ENCODE assay signal across 8 cellular contexts in genomic region chr14:21734457-21735074, GRCh38.
A peak's percentile ranks its signal among the peaks of the same experiment; 100 is the strongest.
DNase-seq lines count a peak whose midpoint lies in the region; ATAC-seq, FAIRE-seq and TF ChIP-seq lines count a peak whose summit lies in the region.

No MANE protein-coding gene starts in this region.

- H3K4me1 ChIP-seq in A549 = no peaks in the 10 kb centered on the region

- no peak for TF ChIP-seq EP300 in A549 (IDR thresholded peaks at IDR 0.05)

- no peak overlapping the region; the same call in 2 of the 3 replicates for H3K4me2 ChIP-seq in A549

- 3% methylated on average over 7 of the region's 7 CpGs for WGBS in A549 (ENCODE audit: missing lambda C conversion rate)

- DNase-seq in A549 (ENCODE audit: low read depth in 1 of 2, low spot score in 1 of 2) = peak; percentile 2 to 69
- peak; percentile 48 for DNase-seq in DMS153 treated with DMSO at 0.1 percent for 48 hours (lab: John Stamatoyannopoulos, UW; ENCODE audit: unreplicated experiment)
- DNase-seq in NB4 (ENCODE audit: low read depth) = peak; percentile 66
- peak; percentile 27 for DNase-seq in fibroblast of the aortic adventitia (ENCODE audit: low read depth)
- peak; percentile 52 for DNase-seq in stimulated activated CD4-positive, alpha-beta T cell treated with anti-CD3 and anti-CD28 coated beads, Interleukin-4, amount 100 ng/mL, for 24 hours
- DNase-seq in C1 segment of cervical spinal cord (lab: John Stamatoyannopoulos, UW) = no peak
- DNase-seq in ecto neural progenitor cell (ENCODE audit: low spot score) = no peak

- peak; percentile 57 for TF ChIP-seq CTCF in A549 (IDR thresholded peaks at IDR 0.05)
- peak; percentile 39 for TF ChIP-seq CTCF in NB4 (IDR thresholded peaks at IDR 0.05; ENCODE audit: low read depth, low read length)
- TF ChIP-seq CTCF in fibroblast of the aortic adventitia (IDR thresholded peaks at IDR 0.05; ENCODE audit: insufficient read depth, low read length) = peak; percentile 32

- no peak overlapping the region for H3K27ac ChIP-seq in A549

- no peaks in the 10 kb centered on the region for H3K9me3 ChIP-seq in A549

- TF ChIP-seq POLR2A in A549 (IDR thresholded peaks at IDR 0.05; ENCODE audit: low read length) = no peak
- no peak for TF ChIP-seq POLR2A in NB4 (IDR thresholded peaks at IDR 0.05; ENCODE audit: extremely low read depth, insufficient read length)

- peak in 1 of 2 experiments; percentile 39; a peak in 2 of 5 replicates for TF ChIP-seq RAD21 in A549 (conservative IDR thresholded peaks at IDR 0.05 in 1 of 2, IDR thresholded peaks at IDR 0.05 in 1 of 2)

- H3K4me3 ChIP-seq in A549 (no peak overlapping the region), NB4 (ENCODE audit: low read depth, low read length) (no peak overlapping the region), fibroblast of the aortic adventitia (ENCODE audit: low read depth, low read length) (no peak overlapping the region)

- FAIRE-seq in A549 (lab: Jason Lieb, UNC) = peak; percentile 92
- FAIRE-seq in TTC549 (lab: Jason Lieb, UNC) = peak; percentile 81

- peak in 1 of 2 experiments; percentile 64; a peak in 3 of 6 replicates for ATAC-seq in A549

- CTCF ChIA-PET in A549 (lab: Yijun Ruan, JAX) = interaction anchor here (0.6 to 1.8 kb wide), 16 partner anchors 8 to 184 kb away, joined by 3 to 7 read pairs (median 5); no protein-coding TSS in a partner anchor

- POLR2A ChIA-PET in A549 (lab: Yijun Ruan, JAX) = no interaction called here

TF ChIP-seq in A549, 52 proteins besides CTCF, POLR2A, EP300 and RAD21:
- TF ChIP-seq REST (IDR thresholded peaks at IDR 0.05) = no peak
- no peak for TF ChIP-seq BCL3 (IDR thresholded peaks at IDR 0.05)
- TF ChIP-seq MAFK (IDR thresholded peaks at IDR 0.05; ENCODE audit: partially characterized antibody) = peak; percentile 72
TF ChIP-seq in A549: peak in this region for 1.

Comparison
In these comparisons a context has a peak if more than half of its experiments do, and no peak if none do; other contexts are left out.
1. DNase-seq: peak in A549 (2 of 2), DMS153 treated with DMSO at 0.1 percent for 48 hours (single experiment), NB4 (single experiment), fibroblast of the aortic adventitia (single experiment) and stimulated activated CD4-positive, alpha-beta T cell treated with anti-CD3 and anti-CD28 coated beads, Interleukin-4, amount 100 ng/mL, for 24 hours (single experiment); none in C1 segment of cervical spinal cord (0 of 14) and ecto neural progenitor cell (single experiment).
2. Peak in every context shown above with its lines, with median percentiles within 50 percentile points of each other: CTCF ChIP-seq.